In genomic region chr3:64023187-64023860, GRCh38 we compare ENCODE assay signal across 8 cellular contexts. TPM values are rescaled to one million over a fixed set of nuclear protein-coding genes. Genes with fewer than 3 reads are reported as not detected.
DNase-seq lines count a peak whose midpoint lies in the region; ATAC-seq and TF ChIP-seq lines count a peak whose summit lies in the region.

Gene PSMD6 (minus strand): TSS chr3:64023494. CDS start chr3:64023419, 75 bp downstream.

- DNase-seq in GM13976 (ENCODE audit: low spot score), result peak; percentile 92
- DNase-seq in NCI-H1105 treated with DMSO at 0.1 percent for 48 hours (lab: John Stamatoyannopoulos, UW), result peak; percentile 64
- peak; percentile 37 to 93 (median 79) for DNase-seq in amygdala (lab: John Stamatoyannopoulos, UW)
- peak; percentile 88 for DNase-seq in right atrium auricular region (ENCODE audit: low spot score)
- DNase-seq in pulmonary artery endothelial cell (ENCODE audit: low read depth, low spot score), result peak; percentile 57
- DNase-seq in uterus, result peak; percentile 79 to 90

- no peaks in the 10 kb centered on the region for H3K9me3 Mint-ChIP-seq in T-helper 1 cell treated with Interleukin-12 subunit alpha and Interleukin-12 subunit beta and Interleukin-4 antibody, amounts not matched to agents 30 μg/mL and 1 μg/mL, for 36 hours

- H3K27ac ChIP-seq in right atrium auricular region, result peak within 1 kb of the TSS; percentile 84 to 87
- peak within 1 kb of the TSS; percentile 81 to 82 for H3K27ac ChIP-seq in uterus

- peaks cover 27% of the 10 kb centered on the region for H3K4me1 Mint-ChIP-seq in T-helper 1 cell treated with Interleukin-12 subunit alpha and Interleukin-12 subunit beta and Interleukin-4 antibody, amounts not matched to agents 30 μg/mL and 1 μg/mL, for 36 hours (ENCODE audit: low read depth)

- in situ Hi-C loops in GM13976 (cut with MboI; ENCODE audit: low sequenced_read_pairs, unreplicated experiment), result loop anchor here (10.0 kb wide), 1 partner anchor 441 kb away; no protein-coding TSS in a partner anchor

- peak within 1 kb of the TSS; percentile 87 for H3K27ac Mint-ChIP-seq in T-helper 1 cell treated with Interleukin-12 subunit alpha and Interleukin-12 subunit beta and Interleukin-4 antibody, amounts not matched to agents 30 μg/mL and 1 μg/mL, for 36 hours

- peaks cover 36% of the 10 kb centered on the region for H3K36me3 ChIP-seq in right atrium auricular region
- H3K36me3 ChIP-seq in uterus, result no peaks in the 10 kb centered on the region

- H3K27me3 ChIP-seq in right atrium auricular region, result no peaks in the 10 kb centered on the region
- H3K27me3 ChIP-seq in uterus, result no peaks in the 10 kb centered on the region

- intact Hi-C loops in uterus (cut with DNase I; ENCODE audit: low total_unique reads), result loop anchor here (10.0 kb wide), 1 partner anchor 461 kb away; no protein-coding TSS in a partner anchor

- TF ChIP-seq CTCF in GM13976 (IDR thresholded peaks at IDR 0.05; ENCODE audit: borderline replicate concordance, control extremely low read depth, extremely low read depth, insufficient read depth, missing control alignments) (peak; percentile 100), right atrium auricular region (IDR thresholded peaks at IDR 0.05) (peak; percentile 99 to 100), uterus (IDR thresholded peaks at IDR 0.05) (peak; percentile 97 to 100 (median 100))

- peak within 1 kb of the TSS; percentile 86 for H3K4me3 Mint-ChIP-seq in T-helper 1 cell treated with Interleukin-12 subunit alpha and Interleukin-12 subunit beta and Interleukin-4 antibody, amounts not matched to agents 30 μg/mL and 1 μg/mL, for 36 hours

- peak in 1 of 2 donors; percentile 41 for TF ChIP-seq POLR2A in uterus (IDR thresholded peaks at IDR 0.05)

- H3K36me3 Mint-ChIP-seq in T-helper 1 cell treated with Interleukin-12 subunit alpha and Interleukin-12 subunit beta and Interleukin-4 antibody, amounts not matched to agents 30 μg/mL and 1 μg/mL, for 36 hours (ENCODE audit: low read depth), result peaks cover 21% of the 10 kb centered on the region

- H3K4me3 ChIP-seq in right atrium auricular region (peak within 1 kb of the TSS; percentile 85 to 91), uterus (peak within 1 kb of the TSS; percentile 67 to 95)

- H3K9me3 ChIP-seq in right atrium auricular region (no peaks in the 10 kb centered on the region), uterus (no peaks in the 10 kb centered on the region)

- peak; percentile 98 for ATAC-seq in HG02678 (IDR thresholded peaks at IDR 0.05; ENCODE audit: unreplicated experiment)

- H3K27me3 Mint-ChIP-seq in T-helper 1 cell treated with Interleukin-12 subunit alpha and Interleukin-12 subunit beta and Interleukin-4 antibody, amounts not matched to agents 30 μg/mL and 1 μg/mL, for 36 hours (ENCODE audit: low read depth), result peaks cover 15% of the 10 kb centered on the region

- H3K4me1 ChIP-seq in right atrium auricular region (peaks cover 0 to 18% of the 10 kb centered on the region in 2 donors), uterus (peaks cover 0 to 5% of the 10 kb centered on the region in 2 donors)

RNA-seq across cellular contexts. Expression of gene PSMD6, which starts in this region (rescaled TPM):
- total RNA-seq in right atrium auricular region, result 10 to 100 TPM; 48.2 to 74.5 TPM
- 128 and 140 TPM in 2 replicates for total RNA-seq in pulmonary artery endothelial cell
- total RNA-seq in uterus, result 10 to 100 TPM; 49.2 to 72.1 (median 65.0) TPM

Comparison
In these comparisons a context has a peak if more than half of its experiments do, and no peak if none do; other contexts are left out.
1. Peak in every context shown above with its lines: DNase-seq, ATAC-seq, H3K4me3 ChIP-seq and H3K27ac ChIP-seq.